ENCODE assay signal across 28 cellular contexts in genomic region chr5:121299153-121299552, GRCh38.
"Had no signal": no experiment of that assay in that cellular context is flagged by ENCODE, and none has a peak within 500 bp of the region (broad histone marks: within the 10 kb centered on the region; RNA-seq: fewer than 3 reads in every experiment).

No MANE protein-coding gene starts in this region.

- H3K4me3 ChIP-seq: ascending aorta, cardiac muscle cell had no signal

- H3K36me3 ChIP-seq: ascending aorta, cardiac muscle cell had no signal

- ATAC-seq: activated CD8-positive, alpha-beta memory T cell treated with anti-CD3 and anti-CD28 coated beads, Interleukin-2, amount 10 ng/mL, durations not matched to agents 7 days and 5 days; activated CD8-positive, alpha-beta T cell treated with anti-CD3 and anti-CD28 coated beads, Interleukin-2, amount 10 ng/mL, durations not matched to agents 7 days and 5 days; activated naive CD8-positive, alpha-beta T cell treated with anti-CD3 and anti-CD28 coated beads, Interleukin-2, amount 50 U/mL, for 24 hours had no signal

- H3K27me3 ChIP-seq: ascending aorta, cardiac muscle cell had no signal

- H3K4me1 ChIP-seq: ascending aorta had no signal

- H3K9me3 ChIP-seq: ascending aorta had no signal

- FAIRE-seq: bronchial epithelial cell had no signal

- DNase-seq: activated B cell treated with CpG ODN at 0.5 μM for 24 hours; activated CD4-positive, alpha-beta memory T cell treated with anti-CD3 and anti-CD28 coated beads, Interleukin-2, amount 10 ng/mL, durations not matched to agents 7 days and 5 days; activated CD4-positive, alpha-beta T cell treated with anti-CD3 and anti-CD28 coated beads for 4 hours; activated CD4-positive, alpha-beta T cell treated with anti-CD3 and anti-CD28 coated beads, Interleukin-2, amount 10 ng/mL, durations not matched to agents 24 days and 14 days; activated CD4-positive, alpha-beta T cell treated with anti-CD3 and anti-CD28 coated beads, Interleukin-2, amount 50 U/mL, for 48 hours; activated CD4-positive, CD25-positive, alpha-beta regulatory T cell treated with anti-CD3 and anti-CD28 coated beads, Interleukin-2, amount 50 U/mL, for 72 hours; activated CD8-positive, alpha-beta memory T cell treated with anti-CD3 and anti-CD28 coated beads for 24 hours; activated CD8-positive, alpha-beta memory T cell treated with anti-CD3 and anti-CD28 coated beads, Interleukin-2, amount 10 ng/mL, durations not matched to agents 7 days and 5 days; activated CD8-positive, alpha-beta memory T cell treated with anti-CD3 and anti-CD28 coated beads, Interleukin-2, amount 50 U/mL, for 48 hours; activated CD8-positive, alpha-beta T cell treated with anti-CD3 and anti-CD28 coated beads, Interleukin-2, amount 10 ng/mL, durations not matched to agents 7 days and 5 days; activated effector memory CD4-positive, alpha-beta T cell treated with Interleukin-2 at 50 U/mL for 16 hours; activated gamma-delta T cell; activated naive CD4-positive, alpha-beta T cell treated with anti-CD3 and anti-CD28 coated beads, Interleukin-2, amount 10 ng/mL, durations not matched to agents 7 days and 5 days; activated naive CD4-positive, alpha-beta T cell treated with Interleukin-2 at 50 U/mL for 16 hours; activated naive CD8-positive, alpha-beta T cell treated with anti-CD3 and anti-CD28 coated beads, Interleukin-2, amount 10 ng/mL, durations not matched to agents 7 days and 5 days; activated naive CD8-positive, alpha-beta T cell treated with anti-CD3 and anti-CD28 coated beads, Interleukin-2, amount 50 U/mL, for 24 hours; activated T-cell treated with anti-CD3 and anti-CD28 coated beads, Interleukin-2, amount 50 U/mL, for 24 hours; activated T-cell treated with anti-CD3 and anti-CD28 coated beads, Interleukin-2, amount 50 U/mL, for 48 hours; amygdala; anterior cingulate cortex; caudate nucleus; cerebellar nuclear complex; T-helper 2 cell; T-helper 9 cell had no signal

- H3K27ac ChIP-seq: ascending aorta, cardiac muscle cell, VCaP had no signal
